8 cellular contexts compared by ENCODE assay signal in the genomic region with DNA sequence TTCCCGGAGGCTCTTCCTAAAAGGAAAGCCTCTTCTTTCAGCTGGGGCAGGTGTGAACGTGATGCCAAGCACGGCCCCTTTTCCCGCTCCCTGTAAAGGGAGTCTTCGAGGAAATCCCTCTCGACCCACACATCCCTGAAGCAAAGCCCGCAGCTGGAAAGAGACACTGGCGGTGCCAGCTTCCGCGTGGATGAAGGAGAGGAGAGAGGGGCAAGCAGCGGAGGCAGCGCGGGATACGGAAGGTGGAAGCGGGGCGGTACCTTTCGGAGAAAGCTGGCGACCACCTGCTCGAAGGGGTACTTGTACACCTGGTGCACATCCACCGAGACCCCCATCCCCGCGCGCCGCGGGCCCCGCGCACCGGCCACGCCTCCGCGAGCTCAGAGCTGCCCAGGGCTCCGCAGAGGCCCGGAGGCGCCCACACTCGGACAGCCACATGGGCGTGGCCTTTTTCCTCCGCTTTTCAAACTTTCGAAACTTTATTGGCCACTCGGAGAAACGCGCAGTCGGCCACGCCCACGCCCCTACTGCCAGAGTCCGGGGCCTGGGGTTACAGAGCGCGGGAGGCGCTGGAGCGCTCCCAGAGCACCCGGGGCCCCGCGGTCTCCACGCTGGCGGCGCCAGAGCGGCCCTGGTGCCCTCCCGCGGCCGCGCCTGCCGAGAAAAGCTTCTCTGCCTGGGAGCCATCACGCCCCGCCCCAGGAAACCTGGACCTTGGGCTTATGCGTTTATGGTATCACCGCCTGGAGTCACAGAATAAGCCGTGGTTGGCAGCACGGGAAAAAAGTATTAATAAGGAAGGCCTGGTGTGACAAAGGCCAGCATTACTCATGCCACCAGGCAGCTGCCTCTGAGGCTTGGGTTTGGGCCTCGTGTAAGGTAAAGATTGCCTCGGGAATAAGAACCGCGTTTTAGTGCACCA. TPM values are rescaled to one million over a fixed set of nuclear protein-coding genes. Genes with fewer than 3 reads are reported as not detected.
DNase-seq lines count a peak whose midpoint lies in the region; ATAC-seq and TF ChIP-seq lines count a peak whose summit lies in the region.

A gene (minus strand): TSS at position 426 of the 922 bp plus-strand sequence. CDS start 91 bp downstream, at position 335.

- 0 to 1% methylated on average over 23 to 71 of the region's 71 CpGs for WGBS in body of pancreas, 2 donors

- DNase-seq in GM06990 (ENCODE audit: extremely low read depth, insufficient read length) (peak; percentile 26), HCT116 (ENCODE audit: low read depth, low spot score) (peak; percentile 79), MM.1S (peak; percentile 94), body of pancreas (peak; percentile 93 to 96 (median 94)), iPS DF 19.7 (ENCODE audit: low read depth, low spot score) (peak; percentile 65), renal cortical epithelial cell (ENCODE audit: low read depth) (peak; percentile 73), SJCRH30 (no peak)

- H3K36me3 Mint-ChIP-seq in T-helper 1 cell treated with Interleukin-12 subunit alpha and Interleukin-12 subunit beta and Interleukin-4 antibody, amounts not matched to agents 30 μg/mL and 1 μg/mL, for 36 hours (ENCODE audit: low read depth), result no peaks in the 10 kb centered on the region

- RAD21 ChIA-PET in HCT116 (lab: Charles Lee; ENCODE audit: low non-redundant PET in 1 of 2, low total read pairs in 2 of 2, uncharacterized antibody in 2 of 2, unreplicated experiment in 2 of 2), result interaction anchor here in 1 of 2 experiments (1.2 kb wide), 1 partner anchor 13 kb away, joined by 3 read pairs; no protein-coding TSS in a partner anchor

- peak within 1 kb of the TSS; percentile 92 for H3K4me2 ChIP-seq in HCT116 (ENCODE audit: low read length)
- peak within 1 kb of the TSS; percentile 94 for H3K4me2 ChIP-seq in MM.1S (ENCODE audit: low read depth, low read length)

- H3K27me3 ChIP-seq in GM06990 (replicated peaks; ENCODE audit: control insufficient read depth, insufficient read depth, low read length) (no peaks in the 10 kb centered on the region; the same call in 1 of the 2 replicates), HCT116 (ENCODE audit: insufficient read depth, low read length) (no peaks in the 10 kb centered on the region), MM.1S (replicated peaks; ENCODE audit: insufficient read depth, low read length) (no peaks in the 10 kb centered on the region), body of pancreas (no peaks in the 10 kb centered on the region), SJCRH30 (no peaks in the 10 kb centered on the region)

- H3K4me1 ChIP-seq in HCT116 (ENCODE audit: control insufficient read depth in 1 of 2, insufficient read depth in 2 of 2, low read length in 2 of 2) (peaks cover 16 to 32% of the 10 kb centered on the region in 2 experiments), MM.1S (ENCODE audit: low read length) (peaks cover 4% of the 10 kb centered on the region; the same call in 1 of the 2 replicates), body of pancreas (peaks cover 52% of the 10 kb centered on the region), SJCRH30 (no peaks in the 10 kb centered on the region)

- no peaks in the 10 kb centered on the region for H3K9me3 ChIP-seq in HCT116 (ENCODE audit: control insufficient read depth in 1 of 2, insufficient read depth in 1 of 2, low read depth in 1 of 2, low read length in 2 of 2)
- H3K9me3 ChIP-seq in MM.1S (replicated peaks; ENCODE audit: insufficient read depth, low read length), result no peaks in the 10 kb centered on the region
- no peaks in the 10 kb centered on the region for H3K9me3 ChIP-seq in body of pancreas
- no peaks in the 10 kb centered on the region for H3K9me3 ChIP-seq in SJCRH30 (replicated peaks)

- CTCF ChIA-PET in HCT116 (lab: Charles Lee), result interaction anchor here (0.7 to 1.8 kb wide), 8 partner anchors 8 to 206 kb away, joined by 3 to 5 read pairs (median 3); no protein-coding TSS in a partner anchor

- no peaks in the 10 kb centered on the region for H3K9me3 Mint-ChIP-seq in T-helper 1 cell treated with Interleukin-12 subunit alpha and Interleukin-12 subunit beta and Interleukin-4 antibody, amounts not matched to agents 30 μg/mL and 1 μg/mL, for 36 hours

- H3K27me3 Mint-ChIP-seq in T-helper 1 cell treated with Interleukin-12 subunit alpha and Interleukin-12 subunit beta and Interleukin-4 antibody, amounts not matched to agents 30 μg/mL and 1 μg/mL, for 36 hours (ENCODE audit: low read depth), result peaks cover 25% of the 10 kb centered on the region

- TF ChIP-seq POLR2A in HCT116 (IDR thresholded peaks at IDR 0.05; ENCODE audit: borderline replicate concordance, extremely low read depth, insufficient read depth, insufficient read length) (peak; percentile 31), body of pancreas (IDR thresholded peaks at IDR 0.05) (peak; percentile 73 to 90 (median 89))

- H3K4me3 ChIP-seq in GM06990 (replicated peaks; ENCODE audit: low read depth, low read length) (no peak within 1 kb of the TSS), HCT116 (replicated peaks in 1 of 2; ENCODE audit: low read depth in 1 of 2, low read length in 2 of 2) (peak within 1 kb of the TSS; percentile 75 to 78), MM.1S (ENCODE audit: low read length) (peak within 1 kb of the TSS; percentile 86), body of pancreas (peak within 1 kb of the TSS; percentile 65 to 90), SJCRH30 (no peak within 1 kb of the TSS)

- H3F3A ChIP-seq in MM.1S (ENCODE audit: insufficient read depth, low read length), result no peaks in the 10 kb centered on the region

- H3K27ac Mint-ChIP-seq in T-helper 1 cell treated with Interleukin-12 subunit alpha and Interleukin-12 subunit beta and Interleukin-4 antibody, amounts not matched to agents 30 μg/mL and 1 μg/mL, for 36 hours, result no peak within 1 kb of the TSS

- peak; percentile 42; the same call in 1 of the 2 replicates for TF ChIP-seq RAD21 in HCT116 (IDR thresholded peaks at IDR 0.05; ENCODE audit: low read depth)

- BruUV-seq in HCT116 (replicated peaks; lab: Mats Ljungman, UMichigan), result TSS peak; percentile 80

- no peaks in the 10 kb centered on the region for H3K36me3 ChIP-seq in GM06990 (ENCODE audit: control insufficient read depth, insufficient read depth, low read length)
- H3K36me3 ChIP-seq in HCT116 (ENCODE audit: control insufficient read depth in 1 of 2, insufficient read depth in 2 of 2, low read length in 2 of 2), result no peaks in the 10 kb centered on the region
- no peaks in the 10 kb centered on the region for H3K36me3 ChIP-seq in MM.1S (replicated peaks; ENCODE audit: insufficient read depth, low read length)
- no peaks in the 10 kb centered on the region for H3K36me3 ChIP-seq in body of pancreas (replicated peaks in 1 of 2; ENCODE audit: insufficient read depth in 1 of 2, low read depth in 2 of 2)
- H3K36me3 ChIP-seq in SJCRH30, result no peaks in the 10 kb centered on the region

- intact Hi-C loops in HCT116 (cut with micrococcal nuclease) (loop anchor here (10.0 kb wide), 1 partner anchor 100 kb away; a partner anchor contains a TSS), body of pancreas (cut with DNase I) (no loop called here)

- H3K4me3 Mint-ChIP-seq in T-helper 1 cell treated with Interleukin-12 subunit alpha and Interleukin-12 subunit beta and Interleukin-4 antibody, amounts not matched to agents 30 μg/mL and 1 μg/mL, for 36 hours, result peak within 1 kb of the TSS; percentile 55

- H4K20me1 ChIP-seq in HCT116 (ENCODE audit: insufficient read depth) (no peaks in the 10 kb centered on the region), MM.1S (ENCODE audit: insufficient read depth, low read length) (no peaks in the 10 kb centered on the region)

- H3K27ac ChIP-seq in HCT116 (ENCODE audit: low read depth, low read length) (peak within 1 kb of the TSS; percentile 38), MM.1S (ENCODE audit: low read length) (peak within 1 kb of the TSS; percentile 19; the same call in 1 of the 2 replicates), body of pancreas (peak within 1 kb of the TSS; percentile 43 to 91 (median 88)), SJCRH30 (no peak within 1 kb of the TSS)

- no peak for TF ChIP-seq CTCF in GM06990 (IDR thresholded peaks at IDR 0.05; ENCODE audit: insufficient read depth, low read length, poor library complexity, severe bottlenecking)
- TF ChIP-seq CTCF in HCT116 (IDR thresholded peaks at IDR 0.05 in 2 of 3, conservative IDR thresholded peaks at IDR 0.05 in 1 of 3; ENCODE audit: borderline replicate concordance in 1 of 3, insufficient read depth in 1 of 3, low read depth in 2 of 3, low read length in 2 of 3), result 0 out of 6 replicates have a peak, but pooled peaks of 1 of the 3 experiments have one; percentile 2
- no peak for TF ChIP-seq CTCF in MM.1S (IDR thresholded peaks at IDR 0.05; ENCODE audit: low read length)
- peak in 5 of 7 experiments; percentile 5 to 24 (median 8) for TF ChIP-seq CTCF in body of pancreas (IDR thresholded peaks at IDR 0.05)

- POLR2A ChIA-PET in HCT116 (lab: Charles Lee), result interaction anchor here (1.0 to 1.3 kb wide), 4 partner anchors 11 to 348 kb away, joined by 3 to 4 read pairs (median 4); no protein-coding TSS in a partner anchor

- ATAC-seq in HCT116 (peak; percentile 90), body of pancreas (peak; percentile 92)

- H3K9me2 ChIP-seq in HCT116 (ENCODE audit: insufficient read depth) (no peaks in the 10 kb centered on the region), MM.1S (replicated peaks; ENCODE audit: insufficient read depth, low read length) (no peaks in the 10 kb centered on the region)

- H3K4me1 Mint-ChIP-seq in T-helper 1 cell treated with Interleukin-12 subunit alpha and Interleukin-12 subunit beta and Interleukin-4 antibody, amounts not matched to agents 30 μg/mL and 1 μg/mL, for 36 hours (ENCODE audit: low read depth), result peaks cover 18% of the 10 kb centered on the region

- peaks cover 31% of the 10 kb centered on the region for H3K79me2 ChIP-seq in HCT116 (ENCODE audit: insufficient read depth, low read length)
- no peaks in the 10 kb centered on the region; the same call in 1 of the 2 replicates for H3K79me2 ChIP-seq in MM.1S (ENCODE audit: low read length)

- H3K9ac ChIP-seq in HCT116 (ENCODE audit: low read length), result peak within 1 kb of the TSS; percentile 69
- H3K9ac ChIP-seq in MM.1S (ENCODE audit: low read length), result peak within 1 kb of the TSS; percentile 65

- H2AFZ ChIP-seq in HCT116 (ENCODE audit: low read depth, low read length, poor library complexity, severe bottlenecking) (peak within 1 kb of the TSS; percentile 42), MM.1S (ENCODE audit: low read length) (peak within 1 kb of the TSS; percentile 98)

TF ChIP-seq in HCT116, 20 proteins besides CTCF, POLR2A, EP300 and RAD21 (continues in another document):
- no peak for TF ChIP-seq TCF7L2 (IDR thresholded peaks at IDR 0.05; ENCODE audit: borderline replicate concordance, extremely low read depth, insufficient read depth, insufficient read length)
- peak; percentile 53 for TF ChIP-seq SIN3A (IDR thresholded peaks at IDR 0.05; ENCODE audit: low read depth)
- no peak for TF ChIP-seq SRF (IDR thresholded peaks at IDR 0.05; ENCODE audit: low read depth)
- TF ChIP-seq ZNF274 (IDR thresholded peaks at IDR 0.05; ENCODE audit: low read depth, low read length), result no peak
- TF ChIP-seq CBX3 (IDR thresholded peaks at IDR 0.05; ENCODE audit: low read depth), result peak; percentile 94
- TF ChIP-seq EZH2phosphoT487 (IDR thresholded peaks at IDR 0.05; ENCODE audit: borderline replicate concordance), result no peak

RNA-seq across cellular contexts. Expression of the gene that starts here (rescaled TPM):
- 20.1 TPM for total RNA-seq in HCT116 (2021; ENCODE audit: unreplicated experiment)
- polyA plus RNA-seq in HCT116 (2012), result 9.0 and 12.7 TPM in 2 replicates
- 10 to 100 TPM; 17.1 to 22.4 TPM for total RNA-seq in body of pancreas
- total RNA-seq in renal cortical epithelial cell, result 24.8 and 43.1 TPM in 2 replicates
- total RNA-seq in SJCRH30 (2014; rRNA removed; shearing (Covaris generic)), result 0.06 TPM in 1 of 2 replicates, not detected in the other

Comparison
In these comparisons a context has a peak if more than half of its experiments do, and no peak if none do; other contexts are left out.
1. RNA of the gene that starts here (total RNA-seq): 24.8 to 43.1 TPM in renal cortical epithelial cell, 17.1 to 22.4 TPM in body of pancreas and 20.1 TPM in HCT116 (single experiment); 0.06 TPM in SJCRH30; every median in the first group is over 10 times any median in the second.
2. DNase-seq: peak in GM06990 (single experiment), HCT116 (single experiment), MM.1S (single experiment), body of pancreas (4 of 4), iPS DF 19.7 (single experiment) and renal cortical epithelial cell (single experiment); none in SJCRH30 (0 of 2).
3. H3K4me3 ChIP-seq: peak in HCT116 (2 of 2), MM.1S (single experiment) and body of pancreas (2 of 2); none in GM06990 (single experiment) and SJCRH30 (single experiment).
4. CTCF ChIP-seq: peak in body of pancreas (5 of 7); none in GM06990 (single experiment) and MM.1S (single experiment).